8 cellular contexts compared by ENCODE assay signal in the genomic region with DNA sequence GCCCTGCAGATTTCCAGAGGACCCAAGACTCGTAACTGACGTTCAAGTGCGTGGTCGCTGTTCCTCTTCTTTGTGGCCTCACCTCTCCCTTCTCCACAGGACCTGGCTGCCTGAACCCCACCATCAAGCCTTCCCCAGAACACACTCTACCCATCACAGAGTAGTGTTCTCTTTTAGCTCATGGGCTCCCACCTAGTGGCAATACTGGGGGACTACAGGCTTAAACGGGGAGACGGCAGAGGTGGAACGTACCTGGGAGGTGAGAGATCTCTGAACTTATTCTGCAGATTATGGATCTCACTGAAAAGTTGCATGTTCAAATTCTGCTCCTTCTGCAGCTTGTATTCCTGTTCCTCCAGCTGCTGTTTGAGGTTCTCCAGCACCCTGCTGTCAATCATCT.
A peak's percentile ranks its signal among the peaks of the same experiment; 100 is the strongest.
DNase-seq lines count a peak whose midpoint lies in the region; ATAC-seq lines count a peak whose summit lies in the region.

No MANE protein-coding gene starts in this region.

- DNase-seq in activated T-cell treated with anti-CD3 and anti-CD28 coated beads, Interleukin-2, amount 50 U/mL, for 72 hours = peak; percentile 10 to 12
- no peak for DNase-seq in activated T-cell treated with anti-CD3 and anti-CD28 coated beads, Interleukin-2, amount 50 U/mL, for 4 hours
- DNase-seq in Jurkat, Clone E6-1 (ENCODE audit: low read depth, low spot score) = peak; percentile 12
- peak; percentile 30 for DNase-seq in activated naive CD4-positive, alpha-beta T cell treated with anti-CD3 and anti-CD28 coated beads, Interleukin-2, amount 10 ng/mL, durations not matched to agents 7 days and 5 days
- no peak for DNase-seq in memory B cell (ENCODE audit: low spot score in 2 of 2)
- DNase-seq in LoVo (ENCODE audit: low spot score) = no peak
- DNase-seq in mesenchymal stem cell = no peak

- peaks cover 7% of the 10 kb centered on the region for H3K4me1 ChIP-seq in mesenchymal stem cell (ENCODE audit: control insufficient read depth, insufficient read depth, low read depth, low read length)

- no peak overlapping the region for H3K4me3 Mint-ChIP-seq in activated T-cell treated with anti-CD3 and anti-CD28 coated beads, Interleukin-2, amount 50 U/mL, for 72 hours
- no peak overlapping the region for H3K4me3 Mint-ChIP-seq in activated T-cell treated with anti-CD3 and anti-CD28 coated beads, Interleukin-2, amount 50 U/mL, for 4 hours
- H3K4me3 Mint-ChIP-seq in activated naive CD4-positive, alpha-beta T cell treated with anti-CD3 and anti-CD28 coated beads, Interleukin-2, amount 10 ng/mL, durations not matched to agents 7 days and 5 days = no peak overlapping the region
- H3K4me3 Mint-ChIP-seq in memory B cell = no peak overlapping the region

- H2AK5ac ChIP-seq in mesenchymal stem cell (ENCODE audit: low read length, severe bottlenecking) = no peak overlapping the region

- H3K4ac ChIP-seq in mesenchymal stem cell (ENCODE audit: low read depth in 1 of 2, low read length in 2 of 2) = no peak overlapping the region

- no peak overlapping the region for H3K4me3 ChIP-seq in Jurkat, Clone E6-1 (ENCODE audit: low read length)
- no peak overlapping the region for H3K4me3 ChIP-seq in mesenchymal stem cell (ENCODE audit: insufficient read depth in 1 of 2, low read depth in 1 of 2, low read length in 2 of 2)

- WGBS in mesenchymal stem cell = 89% methylated on average over 7 of the region's 7 CpGs

- H3K27me3 ChIP-seq in mesenchymal stem cell (ENCODE audit: control insufficient read depth in 1 of 2, insufficient read depth in 1 of 2, low read length in 2 of 2) = no peaks in the 10 kb centered on the region

- H2BK15ac ChIP-seq in mesenchymal stem cell (ENCODE audit: low read depth, poor library complexity, severe bottlenecking) = no peak overlapping the region

- no peak overlapping the region for H3K4me2 ChIP-seq in mesenchymal stem cell (ENCODE audit: low read length, poor library complexity, severe bottlenecking)

- no peaks in the 10 kb centered on the region for H3K9me3 Mint-ChIP-seq in activated T-cell treated with anti-CD3 and anti-CD28 coated beads, Interleukin-2, amount 50 U/mL, for 72 hours
- H3K9me3 Mint-ChIP-seq in activated T-cell treated with anti-CD3 and anti-CD28 coated beads, Interleukin-2, amount 50 U/mL, for 4 hours = no peaks in the 10 kb centered on the region
- H3K9me3 Mint-ChIP-seq in activated naive CD4-positive, alpha-beta T cell treated with anti-CD3 and anti-CD28 coated beads, Interleukin-2, amount 10 ng/mL, durations not matched to agents 7 days and 5 days = no peaks in the 10 kb centered on the region
- no peaks in the 10 kb centered on the region for H3K9me3 Mint-ChIP-seq in memory B cell

- H3K23ac ChIP-seq in mesenchymal stem cell (ENCODE audit: low read length in 2 of 2) = no peak overlapping the region

- no peak overlapping the region for H4K91ac ChIP-seq in mesenchymal stem cell (ENCODE audit: low read length)

- H2BK12ac ChIP-seq in mesenchymal stem cell (ENCODE audit: low read length in 2 of 2) = no peak overlapping the region

- H4K8ac ChIP-seq in mesenchymal stem cell (ENCODE audit: low read length) = no peak overlapping the region

- no peaks in the 10 kb centered on the region for H3K9me3 ChIP-seq in mesenchymal stem cell (ENCODE audit: control insufficient read depth, low read length)

- H3K9ac ChIP-seq in mesenchymal stem cell (ENCODE audit: low read length) = no peak overlapping the region

- H2BK5ac ChIP-seq in mesenchymal stem cell (ENCODE audit: low read depth, low read length, poor library complexity, severe bottlenecking) = no peak overlapping the region

- H3K27me3 Mint-ChIP-seq in activated T-cell treated with anti-CD3 and anti-CD28 coated beads, Interleukin-2, amount 50 U/mL, for 72 hours (ENCODE audit: low read depth) = no peaks in the 10 kb centered on the region
- no peaks in the 10 kb centered on the region for H3K27me3 Mint-ChIP-seq in activated T-cell treated with anti-CD3 and anti-CD28 coated beads, Interleukin-2, amount 50 U/mL, for 4 hours (ENCODE audit: low read depth)
- H3K27me3 Mint-ChIP-seq in activated naive CD4-positive, alpha-beta T cell treated with anti-CD3 and anti-CD28 coated beads, Interleukin-2, amount 10 ng/mL, durations not matched to agents 7 days and 5 days = no peaks in the 10 kb centered on the region
- no peaks in the 10 kb centered on the region for H3K27me3 Mint-ChIP-seq in memory B cell

- H3K14ac ChIP-seq in mesenchymal stem cell (ENCODE audit: low read length in 2 of 2) = no peak overlapping the region

- H2BK120ac ChIP-seq in mesenchymal stem cell (ENCODE audit: low read depth, low read length) = no peak overlapping the region

- H3K36me3 Mint-ChIP-seq in activated T-cell treated with anti-CD3 and anti-CD28 coated beads, Interleukin-2, amount 50 U/mL, for 72 hours (ENCODE audit: insufficient read depth in 2 of 2) = peaks cover 7 to 31% of the 10 kb centered on the region in 2 donors
- H3K36me3 Mint-ChIP-seq in activated T-cell treated with anti-CD3 and anti-CD28 coated beads, Interleukin-2, amount 50 U/mL, for 4 hours (ENCODE audit: insufficient read depth) = peaks cover 70% of the 10 kb centered on the region
- peaks cover 58% of the 10 kb centered on the region for H3K36me3 Mint-ChIP-seq in activated naive CD4-positive, alpha-beta T cell treated with anti-CD3 and anti-CD28 coated beads, Interleukin-2, amount 10 ng/mL, durations not matched to agents 7 days and 5 days
- peaks cover 56% of the 10 kb centered on the region for H3K36me3 Mint-ChIP-seq in memory B cell

- H3K18ac ChIP-seq in mesenchymal stem cell (ENCODE audit: low read depth in 1 of 2, low read length in 2 of 2) = no peak overlapping the region

- peaks cover 17% of the 10 kb centered on the region for H3K79me1 ChIP-seq in mesenchymal stem cell (replicated peaks; ENCODE audit: low read length, poor library complexity, severe bottlenecking)

- no peak overlapping the region for H2AFZ ChIP-seq in mesenchymal stem cell (ENCODE audit: low read depth, low read length)

- CTCF ChIA-PET in activated naive CD4-positive, alpha-beta T cell treated with anti-CD3 and anti-CD28 coated beads, Interleukin-2, amount 10 ng/mL, durations not matched to agents 7 days and 5 days (lab: Charles Lee) = interaction anchor here (0.8 to 1.5 kb wide), 5 partner anchors 11 to 35 kb away, joined by 3 to 6 read pairs (median 4); no protein-coding TSS in a partner anchor

- ATAC-seq in activated T-cell treated with anti-CD3 and anti-CD28 coated beads, Interleukin-2, amount 50 U/mL, for 72 hours (replicated peaks in 1 of 2) = peak; percentile 34 to 50
- ATAC-seq in activated T-cell treated with anti-CD3 and anti-CD28 coated beads, Interleukin-2, amount 50 U/mL, for 4 hours = no peak
- peak; percentile 37 for ATAC-seq in memory B cell (ENCODE audit: low read depth)
- ATAC-seq in HG03565 (IDR thresholded peaks at IDR 0.05; ENCODE audit: unreplicated experiment) = no peak

- H3K36me3 ChIP-seq in mesenchymal stem cell (ENCODE audit: control insufficient read depth in 1 of 2, insufficient read depth in 2 of 2, low read depth in 1 of 2, low read length in 2 of 2) = peaks cover 14 to 22% of the 10 kb centered on the region in 2 experiments

- no peak overlapping the region for H3K27ac ChIP-seq in mesenchymal stem cell (ENCODE audit: low read length, poor library complexity, severe bottlenecking)

- peaks cover 7% of the 10 kb centered on the region for H3K4me1 Mint-ChIP-seq in activated T-cell treated with anti-CD3 and anti-CD28 coated beads, Interleukin-2, amount 50 U/mL, for 72 hours (ENCODE audit: low read depth)
- H3K4me1 Mint-ChIP-seq in activated T-cell treated with anti-CD3 and anti-CD28 coated beads, Interleukin-2, amount 50 U/mL, for 4 hours (ENCODE audit: low read depth) = peaks cover 11% of the 10 kb centered on the region
- peaks cover 22% of the 10 kb centered on the region for H3K4me1 Mint-ChIP-seq in activated naive CD4-positive, alpha-beta T cell treated with anti-CD3 and anti-CD28 coated beads, Interleukin-2, amount 10 ng/mL, durations not matched to agents 7 days and 5 days
- peaks cover 16% of the 10 kb centered on the region for H3K4me1 Mint-ChIP-seq in memory B cell

- H3K27ac Mint-ChIP-seq in activated T-cell treated with anti-CD3 and anti-CD28 coated beads, Interleukin-2, amount 50 U/mL, for 72 hours = peak overlapping the region; percentile 62
- peak overlapping the region; percentile 11 for H3K27ac Mint-ChIP-seq in activated naive CD4-positive, alpha-beta T cell treated with anti-CD3 and anti-CD28 coated beads, Interleukin-2, amount 10 ng/mL, durations not matched to agents 7 days and 5 days
- peak overlapping the region; percentile 16 for H3K27ac Mint-ChIP-seq in memory B cell

Comparison
In these comparisons a context has a peak if more than half of its experiments do, and no peak if none do; other contexts are left out.
1. ATAC-seq: peak in activated T-cell treated with anti-CD3 and anti-CD28 coated beads, Interleukin-2, amount 50 U/mL, for 72 hours (2 of 2) and memory B cell (single experiment); none in activated T-cell treated with anti-CD3 and anti-CD28 coated beads, Interleukin-2, amount 50 U/mL, for 4 hours (0 of 2) and HG03565 (single experiment).
2. DNase-seq: peak in activated T-cell treated with anti-CD3 and anti-CD28 coated beads, Interleukin-2, amount 50 U/mL, for 72 hours (2 of 2), Jurkat, Clone E6-1 (single experiment) and activated naive CD4-positive, alpha-beta T cell treated with anti-CD3 and anti-CD28 coated beads, Interleukin-2, amount 10 ng/mL, durations not matched to agents 7 days and 5 days (single experiment); none in activated T-cell treated with anti-CD3 and anti-CD28 coated beads, Interleukin-2, amount 50 U/mL, for 4 hours (single experiment), memory B cell (0 of 2), LoVo (single experiment) and mesenchymal stem cell (single experiment).
3. H3K27ac Mint-ChIP-seq: peak in every context shown above with its lines; median percentile 62 in activated T-cell treated with anti-CD3 and anti-CD28 coated beads, Interleukin-2, amount 50 U/mL, for 72 hours; 16 in memory B cell; 11 in activated naive CD4-positive, alpha-beta T cell treated with anti-CD3 and anti-CD28 coated beads, Interleukin-2, amount 10 ng/mL, durations not matched to agents 7 days and 5 days.